22 cellular contexts compared by ENCODE assay signal in genomic region chr12:13725049-13725448, GRCh38.
"Had no signal": no experiment of that assay in that cellular context is flagged by ENCODE, and none has a peak within 500 bp of the region (broad histone marks: within the 10 kb centered on the region; RNA-seq: fewer than 3 reads in every experiment).

No MANE protein-coding gene starts in this region.

- H3K27me3 ChIP-seq: esophagus muscularis mucosa, gastrocnemius medialis, right lobe of liver, tibial artery, upper lobe of left lung, uterus had no signal

- H3K36me3 Mint-ChIP-seq: naive thymus-derived CD4-positive, alpha-beta T cell; stimulated activated memory B cell treated with anti-CD40 and anti-IgM and Interleukin-4, amounts not matched to agents 10 μg/mL and 1 μg/mL and 100 μg/mL, for 72 hours had no signal

- H3K27ac ChIP-seq: epithelial cell of prostate, esophagus muscularis mucosa, gastrocnemius medialis, heart right ventricle, left lung, lower lobe of right lung, parathyroid adenoma, prostate gland, right lobe of liver, tibial artery, upper lobe of left lung, uterus had no signal

- H3K79me2 ChIP-seq: parathyroid adenoma had no signal

- ATAC-seq: gastrocnemius medialis; heart right ventricle; left lung; lower lobe of right lung; naive thymus-derived CD4-positive, alpha-beta T cell; right lobe of liver; stimulated activated memory B cell treated with anti-CD40 and anti-IgM and Interleukin-4, amounts not matched to agents 10 μg/mL and 1 μg/mL and 100 μg/mL, for 72 hours had no signal

- H3K4me1 ChIP-seq: esophagus muscularis mucosa, gastrocnemius medialis, heart right ventricle, left lung, lower lobe of right lung, parathyroid adenoma, prostate gland, right lobe of liver, tibial artery, upper lobe of left lung, uterus had no signal

- H3K36me3 ChIP-seq: esophagus muscularis mucosa, gastrocnemius medialis, heart right ventricle, left lung, lower lobe of right lung, prostate gland, right lobe of liver, tibial artery, upper lobe of left lung, uterus had no signal

- H3K9me3 ChIP-seq: esophagus muscularis mucosa, gastrocnemius medialis, heart right ventricle, left lung, lower lobe of right lung, prostate gland, right lobe of liver, tibial artery, upper lobe of left lung, uterus had no signal

- DNase-seq: effector memory CD4-positive, alpha-beta T cell; gastrocnemius medialis; heart right ventricle; hypothalamus; kidney glomerular epithelial cell; left lung; lower lobe of right lung; mesenchymal stem cell; naive thymus-derived CD4-positive, alpha-beta T cell; nephron progenitor cell; retina; right lobe of liver; stimulated activated CD4-positive, alpha-beta T cell treated with anti-CD3 and anti-CD28 coated beads, Interleukin-4, amount 100 ng/mL, for 24 hours; tibial artery; upper lobe of left lung; uterus had no signal

- H3K27ac Mint-ChIP-seq: naive thymus-derived CD4-positive, alpha-beta T cell; nephron progenitor cell; stimulated activated memory B cell treated with anti-CD40 and anti-IgM and Interleukin-4, amounts not matched to agents 10 μg/mL and 1 μg/mL and 100 μg/mL, for 72 hours; stimulated activated naive CD8-positive, alpha-beta T cell treated with anti-CD3 and anti-CD28 coated beads, Interleukin-15, Interleukin-2, amounts not matched to agents 100 ng/mL and 50 ng/mL, for 24 hours had no signal

- H3K4me3 ChIP-seq: esophagus muscularis mucosa, gastrocnemius medialis, heart right ventricle, left lung, lower lobe of right lung, prostate gland, right lobe of liver, tibial artery, upper lobe of left lung, uterus had no signal

- H2AFZ ChIP-seq: parathyroid adenoma had no signal

- H3K9me3 Mint-ChIP-seq: nephron progenitor cell; stimulated activated memory B cell treated with anti-CD40 and anti-IgM and Interleukin-4, amounts not matched to agents 10 μg/mL and 1 μg/mL and 100 μg/mL, for 72 hours; stimulated activated naive CD8-positive, alpha-beta T cell treated with anti-CD3 and anti-CD28 coated beads, Interleukin-15, Interleukin-2, amounts not matched to agents 100 ng/mL and 50 ng/mL, for 24 hours had no signal

- H3K4me3 Mint-ChIP-seq: naive thymus-derived CD4-positive, alpha-beta T cell; nephron progenitor cell; stimulated activated memory B cell treated with anti-CD40 and anti-IgM and Interleukin-4, amounts not matched to agents 10 μg/mL and 1 μg/mL and 100 μg/mL, for 72 hours; stimulated activated naive CD8-positive, alpha-beta T cell treated with anti-CD3 and anti-CD28 coated beads, Interleukin-15, Interleukin-2, amounts not matched to agents 100 ng/mL and 50 ng/mL, for 24 hours had no signal

- H3K9ac ChIP-seq: parathyroid adenoma had no signal

- H3K4me1 Mint-ChIP-seq: naive thymus-derived CD4-positive, alpha-beta T cell; nephron progenitor cell; stimulated activated memory B cell treated with anti-CD40 and anti-IgM and Interleukin-4, amounts not matched to agents 10 μg/mL and 1 μg/mL and 100 μg/mL, for 72 hours had no signal
